1 cellular context compared by ENCODE assay signal in genomic region chr4:98150092-98150761, GRCh38.
TF ChIP-seq lines count a peak whose summit lies in the region.

No MANE protein-coding gene starts in this region.

TF ChIP-seq in endothelial cell of umbilical vein, 7 proteins besides CTCF, POLR2A, EP300 and RAD21:
- TF ChIP-seq GATA2 (IDR thresholded peaks at IDR 0.05; ENCODE audit: insufficient read depth, insufficient read length, low read depth, low read length) (no peak), JUN (IDR thresholded peaks at IDR 0.05; ENCODE audit: borderline replicate concordance, insufficient read depth, insufficient read length, low read depth) (no peak), POLR2AphosphoS5 (IDR thresholded peaks at IDR 0.05; ENCODE audit: insufficient read depth, low read depth, low read length) (no peak), FOS (IDR thresholded peaks at IDR 0.05; ENCODE audit: borderline replicate concordance, insufficient read depth, low read length) (no peak), EZH2 (IDR thresholded peaks at IDR 0.05; ENCODE audit: borderline replicate concordance, low read depth, low read length, severe bottlenecking) (no peak), MAX (IDR thresholded peaks at IDR 0.05; ENCODE audit: insufficient read depth, insufficient read length) (no peak), MYC (IDR thresholded peaks at IDR 0.05; ENCODE audit: low read depth, low read length) (no peak)
